9 cellular contexts compared by ENCODE assay signal in the genomic region with DNA sequence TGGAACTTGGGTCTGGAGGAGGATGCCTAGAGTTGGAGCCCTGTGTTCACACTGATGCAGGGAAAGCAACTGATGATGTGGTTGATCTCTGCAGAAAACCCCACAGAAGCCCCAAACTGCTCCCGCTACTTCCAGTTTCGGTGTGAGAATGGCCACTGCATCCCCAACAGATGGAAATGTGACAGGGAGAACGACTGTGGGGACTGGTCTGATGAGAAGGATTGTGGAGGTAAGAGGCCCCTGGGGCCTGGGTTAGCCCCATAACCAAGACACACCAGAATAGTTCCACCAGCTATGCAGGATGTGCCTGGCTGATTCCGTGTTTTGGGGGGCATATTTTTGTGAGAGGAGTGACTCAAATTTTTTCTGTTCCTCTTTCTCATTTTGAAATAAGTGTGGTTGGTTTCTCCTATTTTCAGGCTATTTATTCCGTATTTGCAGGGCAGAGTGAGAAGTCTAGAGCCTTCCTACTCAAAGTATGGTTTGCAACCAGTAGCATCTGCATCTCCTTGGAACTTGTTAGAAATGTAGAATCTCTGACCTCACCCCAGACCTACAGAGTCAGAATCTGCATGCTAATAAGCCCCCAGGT.
DNase-seq lines count a peak whose midpoint lies in the region; ATAC-seq and TF ChIP-seq lines count a peak whose summit lies in the region.
"Had no signal": no experiment of that assay in that cellular context is flagged by ENCODE, and none has a peak within 500 bp of the region (broad histone marks: within the 10 kb centered on the region; RNA-seq: fewer than 3 reads in every experiment).

No MANE protein-coding gene starts in this region.

- no peaks in the 10 kb centered on the region for H3K27me3 ChIP-seq in OCI-LY3 (ENCODE audit: low read depth, low read length)

- intact Hi-C loops in lower leg skin (cut with DNase I; ENCODE audit: low total_unique reads), result loop anchor here (5.0 kb wide), 1 partner anchor 268 kb away; no protein-coding TSS in a partner anchor

- peaks cover 82% of the 10 kb centered on the region for H3K36me3 ChIP-seq in OCI-LY3 (replicated peaks; ENCODE audit: low read depth, low read length)

- H3K4me1 ChIP-seq in OCI-LY3 (ENCODE audit: low read length), result peaks cover 72% of the 10 kb centered on the region

- peaks cover 38% of the 10 kb centered on the region for H3K79me2 ChIP-seq in OCI-LY3 (ENCODE audit: low read length)

- peak; percentile 33 to 52 for ATAC-seq in activated CD4-positive, CD25-positive, alpha-beta regulatory T cell treated with anti-CD3 and anti-CD28 coated beads, Interleukin-2, amount 50 U/mL, for 24 hours
- peak; percentile 82 for ATAC-seq in HG02798 (IDR thresholded peaks at IDR 0.05; ENCODE audit: poor library complexity, unreplicated experiment)
- ATAC-seq: Panc1 had no signal

- no peak overlapping the region for H2AFZ ChIP-seq in OCI-LY3 (ENCODE audit: low read depth, low read length)

- TF ChIP-seq CTCF in OCI-LY3 (IDR thresholded peaks at IDR 0.05; ENCODE audit: low read depth, low read length) (no peak), lower leg skin (IDR thresholded peaks at IDR 0.05) (no peak)

- peak overlapping the region; percentile 97 for H3K27ac ChIP-seq in OCI-LY3 (ENCODE audit: low read length)

- WGBS in lower leg skin, 2 donors, result 74 to 83% methylated on average over 5 of the region's 5 CpGs

- peak overlapping the region; percentile 78 for H3K4me2 ChIP-seq in OCI-LY3 (ENCODE audit: low read length)

- H3K4me3 ChIP-seq in OCI-LY3 (ENCODE audit: low read length) (0 out of 2 replicates have a peak overlapping the region, but pooled peaks have one; percentile 58), lower leg skin (ENCODE audit: low read depth, poor library complexity, severe bottlenecking) (no peak overlapping the region)

- no peak for DNase-seq in activated CD4-positive, CD25-positive, alpha-beta regulatory T cell (lab: John Stamatoyannopoulos, UW)
- peak; percentile 47 for DNase-seq in putamen (ENCODE audit: low spot score)
- no peak for DNase-seq in NCI-H1436 (lab: John Stamatoyannopoulos, UW)
- DNase-seq in lower leg skin (ENCODE audit: low spot score in 2 of 2), result no peak
- no peak for DNase-seq in NCI-H2196 (lab: John Stamatoyannopoulos, UW; ENCODE audit: unreplicated experiment)

- H4K20me1 ChIP-seq in OCI-LY3 (ENCODE audit: insufficient read depth, low read length), result no peaks in the 10 kb centered on the region

- no peak for TF ChIP-seq POLR2A in lower leg skin (IDR thresholded peaks at IDR 0.05)

- H3K9ac ChIP-seq in OCI-LY3 (ENCODE audit: low read length), result peak overlapping the region; percentile 94

- H3K9me3 ChIP-seq in OCI-LY3 (ENCODE audit: insufficient read depth, low read length), result no peaks in the 10 kb centered on the region
